Comparison of ENCODE assay signal across 17 cellular contexts in genomic region chr2:158725496-158725895, GRCh38.
A peak's percentile ranks its signal among the peaks of the same experiment; 100 is the strongest.
DNase-seq lines count a peak whose midpoint lies in the region; ATAC-seq, FAIRE-seq and TF ChIP-seq lines count a peak whose summit lies in the region.
"Had no signal": no experiment of that assay in that cellular context is flagged by ENCODE, and none has a peak within 500 bp of the region (broad histone marks: within the 10 kb centered on the region; RNA-seq: fewer than 3 reads in every experiment).

No MANE protein-coding gene starts in this region.

- H3K9me3 Mint-ChIP-seq in activated CD8-positive, alpha-beta T cell treated with anti-CD3 and anti-CD28 coated beads for 36 hours: no peaks in the 10 kb centered on the region
- H3K9me3 Mint-ChIP-seq: activated naive CD8-positive, alpha-beta T cell treated with anti-CD3 and anti-CD28 coated beads, Interleukin-2, amount 10 ng/mL, durations not matched to agents 7 days and 5 days; H9; natural killer cell had no signal

- ATAC-seq in GM18867 (IDR thresholded peaks at IDR 0.05; ENCODE audit: unreplicated experiment): no peak
- ATAC-seq in activated CD8-positive, alpha-beta T cell treated with anti-CD3 and anti-CD28 coated beads for 36 hours: no peak
- ATAC-seq: natural killer cell had no signal

- WGBS in esophagus, 2 donors: 46 to 54% methylated on average over 7 of the region's 7 CpGs
- WGBS in stomach, 5 donors: 39 to 90% (median 48%) methylated on average over 2 to 7 of the region's 7 CpGs

- no peaks in the 10 kb centered on the region for H3K27me3 ChIP-seq in esophagus (ENCODE audit: control insufficient read depth in 1 of 2, insufficient read depth in 2 of 2, low read length in 2 of 2)
- H3K27me3 ChIP-seq in stomach: no peaks in the 10 kb centered on the region
- H3K27me3 ChIP-seq: thyroid gland had no signal

- TF ChIP-seq POLR2A in stomach (IDR thresholded peaks at IDR 0.05) (no peak), H54 (IDR thresholded peaks at IDR 0.05; ENCODE audit: low read depth, low read length) (no peak)

- H3K27ac ChIP-seq in esophagus (ENCODE audit: low read depth in 2 of 2, low read length in 1 of 2) (peak overlapping the region; percentile 90 to 93), stomach (peak overlapping the region in 3 of 5 donors; percentile 73 to 83 (median 75))

- no peaks in the 10 kb centered on the region for H3K27me3 Mint-ChIP-seq in activated CD8-positive, alpha-beta T cell treated with anti-CD3 and anti-CD28 coated beads for 36 hours
- H3K27me3 Mint-ChIP-seq: activated naive CD8-positive, alpha-beta T cell treated with anti-CD3 and anti-CD28 coated beads, Interleukin-2, amount 10 ng/mL, durations not matched to agents 7 days and 5 days had no signal

- no peak for TF ChIP-seq CTCF in stomach (IDR thresholded peaks at IDR 0.05)
- TF ChIP-seq CTCF in activated CD8-positive, alpha-beta T cell treated with anti-CD3 and anti-CD28 coated beads for 36 hours (IDR thresholded peaks at IDR 0.05): no peak

- H3K4me3 Mint-ChIP-seq in activated CD8-positive, alpha-beta T cell treated with anti-CD3 and anti-CD28 coated beads for 36 hours: no peak overlapping the region
- H3K4me3 Mint-ChIP-seq: activated naive CD8-positive, alpha-beta T cell treated with anti-CD3 and anti-CD28 coated beads, Interleukin-2, amount 10 ng/mL, durations not matched to agents 7 days and 5 days; H9; natural killer cell had no signal

- POLR2A ChIA-PET in activated CD8-positive, alpha-beta T cell treated with anti-CD3 and anti-CD28 coated beads for 36 hours (lab: Charles Lee): no interaction called here

- peaks cover 15 to 44% of the 10 kb centered on the region in 2 donors for H3K4me1 ChIP-seq in esophagus (ENCODE audit: control insufficient read depth in 2 of 2, insufficient read depth in 2 of 2, low read length in 1 of 2)
- peaks cover 18 to 34% (median 31%) of the 10 kb centered on the region in 4 donors for H3K4me1 ChIP-seq in stomach

- H3K4me3 ChIP-seq in esophagus (ENCODE audit: low read depth in 1 of 2, low read length in 2 of 2) (no peak overlapping the region), stomach (no peak overlapping the region)
- H3K4me3 ChIP-seq: thyroid gland had no signal

- no peaks in the 10 kb centered on the region for H3K4me1 Mint-ChIP-seq in activated CD8-positive, alpha-beta T cell treated with anti-CD3 and anti-CD28 coated beads for 36 hours (ENCODE audit: low read depth)

- H3K9me3 ChIP-seq in esophagus (ENCODE audit: control insufficient read depth in 2 of 2, insufficient read depth in 1 of 2, low read depth in 1 of 2, low read length in 1 of 2) (no peaks in the 10 kb centered on the region), stomach (no peaks in the 10 kb centered on the region)
- H3K9me3 ChIP-seq: thyroid gland had no signal

- intact Hi-C loops in stomach (cut with DNase I; ENCODE audit: low total_unique reads): no loop called here
- intact Hi-C loops in activated CD8-positive, alpha-beta T cell treated with anti-CD3 and anti-CD28 coated beads for 36 hours (cut with micrococcal nuclease): no loop called here

- CTCF ChIA-PET in activated CD8-positive, alpha-beta T cell treated with anti-CD3 and anti-CD28 coated beads for 36 hours (lab: Charles Lee): interaction anchor here (2.4 kb wide), 1 partner anchor 28 kb away, joined by 7 read pairs; no protein-coding TSS in a partner anchor

- FAIRE-seq in H54 (lab: Jason Lieb, UNC): no peak
- FAIRE-seq: A204.1, GM12892, TTC549 had no signal

- DNase-seq in NCI-H1436 (lab: John Stamatoyannopoulos, UW): peak; percentile 12
- no peak for DNase-seq in NCI-H1436 treated with DMSO at 0.1 percent for 48 hours (lab: John Stamatoyannopoulos, UW)
- peak; percentile 64 for DNase-seq in NCI-H345 treated with DMSO at 0.1 percent for 48 hours (lab: John Stamatoyannopoulos, UW; ENCODE audit: unreplicated experiment)
- DNase-seq in stomach: no peak
- no peak for DNase-seq in activated CD8-positive, alpha-beta T cell treated with anti-CD3 and anti-CD28 coated beads for 36 hours
- no peak for DNase-seq in H54 (ENCODE audit: insufficient read length, low spot score)
- DNase-seq: activated naive CD8-positive, alpha-beta T cell treated with anti-CD3 and anti-CD28 coated beads, Interleukin-2, amount 10 ng/mL, durations not matched to agents 7 days and 5 days; DND-41; H9; natural killer cell; NCI-H1048 had no signal

- TF ChIP-seq EP300 in stomach (IDR thresholded peaks at IDR 0.05): no peak

- H3K36me3 ChIP-seq in esophagus (ENCODE audit: control insufficient read depth in 2 of 2, insufficient read depth in 2 of 2, low read length in 1 of 2): no peaks in the 10 kb centered on the region
- no peaks in the 10 kb centered on the region for H3K36me3 ChIP-seq in stomach
- H3K36me3 ChIP-seq: thyroid gland had no signal

- H3K36me3 Mint-ChIP-seq in activated CD8-positive, alpha-beta T cell treated with anti-CD3 and anti-CD28 coated beads for 36 hours (ENCODE audit: low read depth): no peaks in the 10 kb centered on the region
- H3K36me3 Mint-ChIP-seq: activated naive CD8-positive, alpha-beta T cell treated with anti-CD3 and anti-CD28 coated beads, Interleukin-2, amount 10 ng/mL, durations not matched to agents 7 days and 5 days; natural killer cell had no signal

- H3K27ac Mint-ChIP-seq in activated CD8-positive, alpha-beta T cell treated with anti-CD3 and anti-CD28 coated beads for 36 hours: no peak overlapping the region
- H3K27ac Mint-ChIP-seq: activated naive CD8-positive, alpha-beta T cell treated with anti-CD3 and anti-CD28 coated beads, Interleukin-2, amount 10 ng/mL, durations not matched to agents 7 days and 5 days; H9; natural killer cell had no signal

Comparison
In these comparisons a context has a peak if more than half of its experiments do, and no peak if none do; other contexts are left out.
1. DNase-seq: peak in NCI-H1436 (single experiment) and NCI-H345 treated with DMSO at 0.1 percent for 48 hours (single experiment); none in NCI-H1436 treated with DMSO at 0.1 percent for 48 hours (single experiment), stomach (single experiment), activated CD8-positive, alpha-beta T cell treated with anti-CD3 and anti-CD28 coated beads for 36 hours (single experiment) and H54 (single experiment).